ENCODE assay signal across 19 cellular contexts in the genomic region with DNA sequence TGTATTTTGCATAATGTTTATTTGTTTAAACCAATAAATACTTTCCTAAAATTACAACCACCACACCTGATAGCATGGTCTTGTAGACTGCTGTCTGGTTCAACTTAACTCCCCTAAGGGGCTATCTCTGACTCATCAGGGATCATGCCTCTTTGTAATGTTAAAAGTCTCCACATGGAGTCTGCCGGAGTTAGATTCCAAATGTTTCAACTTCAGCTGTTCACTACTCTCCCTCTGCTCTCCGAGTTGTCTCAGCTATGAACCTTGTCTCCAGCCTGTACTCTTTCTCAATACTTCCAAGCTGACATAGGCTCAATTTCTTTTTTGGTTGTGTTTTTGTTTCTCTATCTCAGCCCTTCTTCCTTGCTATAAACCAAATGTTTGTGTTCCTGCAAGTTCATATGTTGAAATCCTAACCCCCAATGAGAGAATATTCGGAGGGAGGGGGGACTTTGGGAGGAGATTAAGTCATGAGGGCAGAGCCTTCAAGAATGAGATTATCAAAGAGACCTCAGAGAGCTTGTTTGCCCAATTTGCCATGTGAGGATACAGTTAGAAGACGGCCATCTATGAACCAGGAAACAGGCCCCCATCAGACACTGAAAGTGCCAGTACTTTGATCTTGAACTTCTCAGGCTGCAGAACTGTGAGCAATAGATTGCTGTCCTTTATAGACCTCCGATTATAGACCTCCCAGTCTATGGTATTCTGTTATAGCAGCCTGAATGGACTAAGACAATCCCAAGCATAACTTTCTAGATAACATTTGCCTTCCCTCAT.
DNase-seq lines count a peak whose midpoint lies in the region; ATAC-seq and TF ChIP-seq lines count a peak whose summit lies in the region.
"Had no signal": no experiment of that assay in that cellular context is flagged by ENCODE, and none has a peak within 500 bp of the region (broad histone marks: within the 10 kb centered on the region; RNA-seq: fewer than 3 reads in every experiment).

No MANE protein-coding gene starts in this region.

- no peaks in the 10 kb centered on the region for H3K9me3 ChIP-seq in iPS-18a (ENCODE audit: control insufficient read depth, low read depth, low read length)
- H3K9me3 ChIP-seq in smooth muscle cell (replicated peaks; ENCODE audit: low read depth), result no peaks in the 10 kb centered on the region
- H3K9me3 ChIP-seq: psoas muscle, thoracic aorta had no signal

- H3K9me3 Mint-ChIP-seq in activated naive CD8-positive, alpha-beta T cell (ENCODE audit: low read depth), result no peaks in the 10 kb centered on the region
- no peaks in the 10 kb centered on the region for H3K9me3 Mint-ChIP-seq in activated naive CD8-positive, alpha-beta T cell treated with anti-CD3 and anti-CD28 coated beads, Interleukin-2, amount 50 U/mL, for 24 hours
- no peaks in the 10 kb centered on the region for H3K9me3 Mint-ChIP-seq in T-cell

- H3K4me1 ChIP-seq in iPS-18a (ENCODE audit: control insufficient read depth, low read depth, low read length), result peaks cover 31% of the 10 kb centered on the region
- H3K4me1 ChIP-seq in smooth muscle cell (ENCODE audit: low read depth), result no peaks in the 10 kb centered on the region
- H3K4me1 ChIP-seq: psoas muscle had no signal

- H4K20me1 ChIP-seq in smooth muscle cell (ENCODE audit: low read depth), result no peaks in the 10 kb centered on the region

- no peaks in the 10 kb centered on the region for H3F3A ChIP-seq in smooth muscle cell (ENCODE audit: low read depth)

- H3K4me3 Mint-ChIP-seq in activated naive CD8-positive, alpha-beta T cell, result no peak overlapping the region
- no peak overlapping the region for H3K4me3 Mint-ChIP-seq in activated naive CD8-positive, alpha-beta T cell treated with anti-CD3 and anti-CD28 coated beads, Interleukin-2, amount 50 U/mL, for 24 hours
- no peak overlapping the region for H3K4me3 Mint-ChIP-seq in T-cell
- H3K4me3 Mint-ChIP-seq: immature natural killer cell had no signal

- CTCF ChIA-PET in T-cell (lab: Charles Lee), result no interaction called here

- 43% methylated on average over 5 of the region's 5 CpGs for WGBS in smooth muscle cell (ENCODE audit: low lambda C conversion rate)

- H3K4me3 ChIP-seq in iPS-18a (ENCODE audit: low read length) (peak overlapping the region; percentile 44), smooth muscle cell (no peak overlapping the region)
- H3K4me3 ChIP-seq: lung, psoas muscle, thoracic aorta had no signal

- H2AFZ ChIP-seq in smooth muscle cell (ENCODE audit: low read depth), result no peak overlapping the region

- H3K27ac ChIP-seq in iPS-18a (ENCODE audit: low read length) (no peak overlapping the region), smooth muscle cell (ENCODE audit: low read depth) (no peak overlapping the region)
- H3K27ac ChIP-seq: psoas muscle, thoracic aorta had no signal

- H3K36me3 ChIP-seq in iPS-18a (ENCODE audit: control insufficient read depth, low read depth, low read length) (no peaks in the 10 kb centered on the region), smooth muscle cell (ENCODE audit: low read depth) (no peaks in the 10 kb centered on the region)
- H3K36me3 ChIP-seq: thoracic aorta had no signal

- H3K27ac Mint-ChIP-seq in activated naive CD8-positive, alpha-beta T cell, result peak overlapping the region; percentile 66
- no peak overlapping the region for H3K27ac Mint-ChIP-seq in activated naive CD8-positive, alpha-beta T cell treated with anti-CD3 and anti-CD28 coated beads, Interleukin-2, amount 50 U/mL, for 24 hours
- H3K27ac Mint-ChIP-seq in T-cell, result peak overlapping the region in 1 of 2 donors; percentile 68

- H3K27me3 ChIP-seq in iPS-18a (ENCODE audit: control insufficient read depth, insufficient read depth, low read length), result no peaks in the 10 kb centered on the region
- no peaks in the 10 kb centered on the region for H3K27me3 ChIP-seq in smooth muscle cell (ENCODE audit: low read depth)

- H3K27me3 Mint-ChIP-seq in activated naive CD8-positive, alpha-beta T cell, result no peaks in the 10 kb centered on the region
- H3K27me3 Mint-ChIP-seq in activated naive CD8-positive, alpha-beta T cell treated with anti-CD3 and anti-CD28 coated beads, Interleukin-2, amount 50 U/mL, for 24 hours, result no peaks in the 10 kb centered on the region
- no peaks in the 10 kb centered on the region for H3K27me3 Mint-ChIP-seq in T-cell

- H3K9ac ChIP-seq in iPS-18a (ENCODE audit: low read length), result no peak overlapping the region
- no peak overlapping the region for H3K9ac ChIP-seq in smooth muscle cell (ENCODE audit: low read depth)

- peak; percentile 9 for TF ChIP-seq CTCF in smooth muscle cell (IDR thresholded peaks at IDR 0.05; ENCODE audit: borderline replicate concordance, insufficient read depth, poor library complexity, severe bottlenecking)

- POLR2A ChIA-PET in T-cell (lab: Charles Lee), result no interaction called here

- no peak for DNase-seq in activated naive CD8-positive, alpha-beta T cell treated with anti-CD3 and anti-CD28 coated beads, Interleukin-2, amount 50 U/mL, for 24 hours
- DNase-seq in T-cell (no peak), smooth muscle cell (lab: John Stamatoyannopoulos, UW; ENCODE audit: unreplicated experiment) (no peak), NK-92 (lab: John Stamatoyannopoulos, UW; ENCODE audit: unreplicated experiment) (no peak), COR-L47 (lab: John Stamatoyannopoulos, UW) (no peak), cortex of kidney (lab: John Stamatoyannopoulos, UW) (no peak)
- DNase-seq: activated CD4-positive, alpha-beta T cell treated with anti-CD3 and anti-CD28 coated beads for 48 hours; activated CD8-positive, alpha-beta memory T cell treated with anti-CD3 and anti-CD28 coated beads, Interleukin-2, amount 50 U/mL, for 48 hours; activated gamma-delta T cell treated with Interleukin-2 at 50 U/mL for 16 hours; aorta; immature natural killer cell; NCI-H1417; NCI-H2171 treated with DMSO at 0.1 percent for 48 hours; psoas muscle; SW 1271 had no signal

- H3K36me3 Mint-ChIP-seq in activated naive CD8-positive, alpha-beta T cell, result no peaks in the 10 kb centered on the region
- no peaks in the 10 kb centered on the region for H3K36me3 Mint-ChIP-seq in activated naive CD8-positive, alpha-beta T cell treated with anti-CD3 and anti-CD28 coated beads, Interleukin-2, amount 50 U/mL, for 24 hours (ENCODE audit: low read depth)
- no peaks in the 10 kb centered on the region for H3K36me3 Mint-ChIP-seq in T-cell
- H3K36me3 Mint-ChIP-seq: immature natural killer cell had no signal

- H3K4me2 ChIP-seq in smooth muscle cell, result no peak overlapping the region

- no peak for ATAC-seq in activated naive CD8-positive, alpha-beta T cell treated with anti-CD3 and anti-CD28 coated beads, Interleukin-2, amount 50 U/mL, for 24 hours
- ATAC-seq in T-cell (replicated peaks in 1 of 4), result peak; percentile 30 to 73 (median 39)

- H3K79me2 ChIP-seq in smooth muscle cell (ENCODE audit: low read depth), result no peaks in the 10 kb centered on the region

- H3K4me1 Mint-ChIP-seq in activated naive CD8-positive, alpha-beta T cell (ENCODE audit: low read depth), result peaks cover 16% of the 10 kb centered on the region
- peaks cover 8% of the 10 kb centered on the region for H3K4me1 Mint-ChIP-seq in activated naive CD8-positive, alpha-beta T cell treated with anti-CD3 and anti-CD28 coated beads, Interleukin-2, amount 50 U/mL, for 24 hours
- H3K4me1 Mint-ChIP-seq in T-cell, result peaks cover 12 to 21% (median 14%) of the 10 kb centered on the region in 3 donors
